Comparison of ENCODE assay signal across 22 cellular contexts in the genomic region with DNA sequence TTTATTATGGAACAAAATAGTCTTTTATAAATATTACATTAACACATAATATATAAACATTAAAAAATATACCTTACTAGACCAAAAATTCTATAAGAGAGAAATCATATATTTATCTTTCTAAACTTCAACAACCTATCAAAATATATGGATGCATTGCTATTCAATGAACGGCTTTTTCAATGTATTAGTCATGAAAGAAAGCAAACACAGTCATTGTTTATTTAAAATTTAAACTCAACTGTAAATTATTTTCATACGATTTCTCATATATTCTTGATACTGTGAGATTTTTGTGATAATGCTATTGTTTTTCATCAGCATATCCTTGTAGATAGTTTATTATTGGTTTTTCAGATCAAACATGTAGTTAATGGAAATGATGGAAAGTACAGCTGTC.
"Had no signal": no experiment of that assay in that cellular context is flagged by ENCODE, and none has a peak within 500 bp of the region (broad histone marks: within the 10 kb centered on the region; RNA-seq: fewer than 3 reads in every experiment).

No MANE protein-coding gene starts in this region.

- DNase-seq: hypothalamus; immature natural killer cell; kidney; left colon; left lung; mesendoderm; mucosa of descending colon; naive thymus-derived CD4-positive, alpha-beta T cell; ovary; right lobe of liver; spleen; stimulated activated CD4-positive, alpha-beta T cell treated with anti-CD3 and anti-CD28 coated beads, Interleukin-4, amount 100 ng/mL, for 24 hours; stimulated activated naive CD4-positive, alpha-beta T cell; substantia nigra; uterus had no signal

- H3K9me3 ChIP-seq: mucosa of descending colon, ovary, right atrium auricular region, right lobe of liver, tibial nerve, uterus had no signal

- H3K4me1 ChIP-seq: left lung, right atrium auricular region, right lobe of liver, spleen, tibial nerve, uterus had no signal

- H3K4me3 ChIP-seq: left lung, lung, mucosa of descending colon, ovary, right atrium auricular region, right lobe of liver, skin epidermis, spleen, tibial nerve, uterus had no signal

- H3K27ac ChIP-seq: left lung, ovary, right atrium auricular region, right lobe of liver, skin epidermis, spleen, tibial nerve, uterus had no signal

- H3K36me3 ChIP-seq: left lung, ovary, right atrium auricular region, right lobe of liver, spleen, tibial nerve, uterus had no signal

- H3K27me3 ChIP-seq: left lung, ovary, right atrium auricular region, right lobe of liver, spleen, tibial nerve, uterus had no signal

- ATAC-seq: left colon; left lung; mucosa of descending colon; naive thymus-derived CD4-positive, alpha-beta T cell; natural killer cell treated with Interleukin-12 subunit alpha and Interleukin-12 subunit beta and Interleukin-15 and Interleukin-18, amount 100 ng/mL, for 72 hours; right lobe of liver; stimulated activated effector memory CD8-positive, alpha-beta T cell treated with anti-CD3 and anti-CD28 coated beads, Interleukin-12 subunit alpha, Interleukin-12 subunit beta, amount 100 ng/mL, for 72 hours had no signal

- FAIRE-seq: islet of Langerhans had no signal
